ENCODE assay signal across 9 cellular contexts in genomic region chr9:26863074-26863473, GRCh38. TPM values are rescaled to one million over a fixed set of nuclear protein-coding genes. Genes with fewer than 3 reads are reported as not detected.
DNase-seq lines count a peak whose midpoint lies in the region; TF ChIP-seq lines count a peak whose summit lies in the region.
"Had no signal": no experiment of that assay in that cellular context is flagged by ENCODE, and none has a peak within 500 bp of the region (broad histone marks: within the 10 kb centered on the region; RNA-seq: fewer than 3 reads in every experiment).

No MANE protein-coding gene starts in this region.

- no peaks in the 10 kb centered on the region for H3K9me2 ChIP-seq in OCI-LY7 (ENCODE audit: insufficient read depth, low read length)

- POLR2A ChIA-PET in OCI-LY7 (lab: Charles Lee) = interaction anchor here (1.0 kb wide), 1 partner anchor 10 kb away, joined by 7 read pairs; no protein-coding TSS in a partner anchor

- H4K20me1 ChIP-seq in OCI-LY7 (ENCODE audit: insufficient read depth, low read length) = no peaks in the 10 kb centered on the region

- no TSS peak for BruUV-seq in OCI-LY7 (replicated peaks; lab: Mats Ljungman, UMichigan)

- no peak overlapping the region for H2AFZ ChIP-seq in OCI-LY7 (ENCODE audit: low read length)

- CTCF ChIA-PET in OCI-LY7 (lab: Charles Lee; ENCODE audit: unreplicated experiment) = no interaction called here

- no peaks in the 10 kb centered on the region for H3K79me2 ChIP-seq in OCI-LY7 (ENCODE audit: insufficient read depth, low read depth, low read length)

- H3K27me3 ChIP-seq in esophagus squamous epithelium = no peaks in the 10 kb centered on the region

- 29 to 61% methylated on average over 1 of the region's 1 CpG for WGBS in esophagus squamous epithelium, 2 donors

- no peak for TF ChIP-seq POLR2A in esophagus squamous epithelium (IDR thresholded peaks at IDR 0.05)

- intact Hi-C loops in OCI-LY7 (cut with micrococcal nuclease; ENCODE audit: unreplicated experiment) (no loop called here), esophagus squamous epithelium (cut with DNase I) (no loop called here)

- H3K36me3 ChIP-seq in OCI-LY7 (ENCODE audit: insufficient read depth, low read length) = peaks cover 56% of the 10 kb centered on the region
- H3K36me3 ChIP-seq in esophagus squamous epithelium = peaks cover 0 to 56% (median 0%) of the 10 kb centered on the region in 3 donors

- H3K27ac ChIP-seq in OCI-LY7 (ENCODE audit: low read depth, low read length, poor library complexity, severe bottlenecking) = no peak overlapping the region
- no peak overlapping the region for H3K27ac ChIP-seq in esophagus squamous epithelium

- TF ChIP-seq CTCF in OCI-LY7 (conservative IDR thresholded peaks at IDR 0.05; ENCODE audit: low read length) = peak; percentile 70
- peak; percentile 52 for TF ChIP-seq CTCF in fibroblast of the aortic adventitia (IDR thresholded peaks at IDR 0.05; ENCODE audit: insufficient read depth, low read length)
- TF ChIP-seq CTCF in esophagus squamous epithelium (IDR thresholded peaks at IDR 0.05) = peak in 1 of 6 experiments; percentile 30

- H3K9me3 ChIP-seq in OCI-LY7 (ENCODE audit: low read length) (no peaks in the 10 kb centered on the region), esophagus squamous epithelium (no peaks in the 10 kb centered on the region)

- no peak overlapping the region for H3K4me3 ChIP-seq in OCI-LY7 (ENCODE audit: low read depth, low read length, poor library complexity, severe bottlenecking)
- H3K4me3 ChIP-seq in fibroblast of the aortic adventitia (ENCODE audit: low read depth, low read length) = no peak overlapping the region
- no peak overlapping the region for H3K4me3 ChIP-seq in esophagus squamous epithelium

- H3K4me1 ChIP-seq in OCI-LY7 (ENCODE audit: insufficient read depth, low read length, poor library complexity, severe bottlenecking) (no peaks in the 10 kb centered on the region), esophagus squamous epithelium (no peaks in the 10 kb centered on the region)

- no peak overlapping the region for H3K4me2 ChIP-seq in OCI-LY7 (ENCODE audit: low read length)

- peak; percentile 4 for DNase-seq in NCI-H82 (lab: John Stamatoyannopoulos, UW)
- DNase-seq in NCI-H82 treated with DMSO at 0.1 percent for 48 hours (lab: John Stamatoyannopoulos, UW; ENCODE audit: unreplicated experiment) = no peak
- peak; percentile 8 for DNase-seq in OCI-LY7 (ENCODE audit: low spot score)
- DNase-seq in fibroblast of the aortic adventitia (ENCODE audit: low read depth) = peak; percentile 48
- peak; percentile 9 for DNase-seq in stromal cell of bone marrow (ENCODE audit: low read depth)
- DNase-seq in esophagus squamous epithelium (lab: John Stamatoyannopoulos, UW) = no peak
- no peak for DNase-seq in HUDEP-2 (lab: John Stamatoyannopoulos, UW; ENCODE audit: unreplicated experiment in 76 of 76)
- no peak for DNase-seq in SW 1271 (lab: John Stamatoyannopoulos, UW)
- DNase-seq: C1 segment of cervical spinal cord had no signal

RNA-seq across cellular contexts. Expression of gene CAAP1, which starts 29.5 kb away (rescaled TPM):
- 38.8 and 52.3 TPM in 2 replicates for total RNA-seq in OCI-LY7 (2014; rRNA removed; shearing (Covaris generic))
- total RNA-seq in OCI-LY7 (2022) (28.4 and 32.9 TPM in 2 replicates), fibroblast of the aortic adventitia (ENCODE audit: low replicate concordance) (19.0 and 50.9 TPM in 2 replicates), esophagus squamous epithelium (10 to 100 TPM in 3 of 4 donors, 1 to 10 TPM in 1; 9.6 to 22.7 (median 19.7) TPM)

Comparison
In these comparisons a context has a peak if more than half of its experiments do, and no peak if none do; other contexts are left out.
1. DNase-seq: peak in NCI-H82 (single experiment), OCI-LY7 (single experiment), fibroblast of the aortic adventitia (single experiment) and stromal cell of bone marrow (single experiment); none in NCI-H82 treated with DMSO at 0.1 percent for 48 hours (single experiment), esophagus squamous epithelium (single experiment), HUDEP-2 (0 of 76) and SW 1271 (0 of 2).